Comparison of ENCODE assay signal across 8 cellular contexts in genomic region chr12:130870442-130871285, GRCh38. TPM values are rescaled to one million over a fixed set of nuclear protein-coding genes. Genes with fewer than 3 reads are reported as not detected.
DNase-seq lines count a peak whose midpoint lies in the region; ATAC-seq and TF ChIP-seq lines count a peak whose summit lies in the region.

No MANE protein-coding gene starts in this region.

- no peaks in the 10 kb centered on the region for H3K9me3 Mint-ChIP-seq in activated naive CD8-positive, alpha-beta T cell treated with anti-CD3 and anti-CD28 coated beads, Interleukin-2, amount 50 U/mL, for 24 hours
- H3K9me3 Mint-ChIP-seq in type B pancreatic cell, result no peaks in the 10 kb centered on the region

- intact Hi-C loops in heart left ventricle (cut with DNase I), result loop anchor here in 3 of 10 donors (2.0 to 5.0 kb wide), 3 partner anchors 24 to 33 kb away; partner anchors contain the start of gene STX2 (in 2 of the 3)
- intact Hi-C loops in posterior vena cava (cut with DNase I), result no loop called here

- peak overlapping the region; percentile 84 for H3K9ac ChIP-seq in SU-DHL-6 (ENCODE audit: low read length)

- H3K4me1 Mint-ChIP-seq in activated naive CD8-positive, alpha-beta T cell treated with anti-CD3 and anti-CD28 coated beads, Interleukin-2, amount 50 U/mL, for 24 hours, result peaks cover 62% of the 10 kb centered on the region
- peaks cover 20% of the 10 kb centered on the region for H3K4me1 Mint-ChIP-seq in type B pancreatic cell (ENCODE audit: unreplicated experiment)

- peak overlapping the region; percentile 96 for H2AFZ ChIP-seq in SU-DHL-6 (ENCODE audit: low read depth, low read length, severe bottlenecking)

- peaks cover 30% of the 10 kb centered on the region for H3K79me2 ChIP-seq in SU-DHL-6 (ENCODE audit: insufficient read depth, low read length)

- H3K36me3 ChIP-seq in SU-DHL-6 (ENCODE audit: low read length) (peaks cover 30% of the 10 kb centered on the region), heart left ventricle (peaks cover 0 to 32% (median 27%) of the 10 kb centered on the region in 9 donors)

- H4K20me1 ChIP-seq in SU-DHL-6 (ENCODE audit: low read depth, low read length), result peaks cover 21% of the 10 kb centered on the region

- peaks cover 47% of the 10 kb centered on the region for H3F3A ChIP-seq in SU-DHL-6 (ENCODE audit: insufficient read depth)

- no peaks in the 10 kb centered on the region for H3K27me3 ChIP-seq in SU-DHL-6 (ENCODE audit: low read length)
- no peaks in the 10 kb centered on the region for H3K27me3 ChIP-seq in heart left ventricle

- no peaks in the 10 kb centered on the region for H3K9me2 ChIP-seq in SU-DHL-6 (replicated peaks; ENCODE audit: insufficient read depth, low read length)

- TF ChIP-seq CTCF in SU-DHL-6 (IDR thresholded peaks at IDR 0.05; ENCODE audit: insufficient read depth, low read length, poor library complexity, severe bottlenecking) (peak; percentile 60), heart left ventricle (IDR thresholded peaks at IDR 0.05) (peak in 11 of 12 donors; percentile 16 to 55 (median 34)), type B pancreatic cell (conservative IDR thresholded peaks at IDR 0.05) (peak; percentile 69)

- ATAC-seq in GM19438 (IDR thresholded peaks at IDR 0.05; ENCODE audit: low read depth, unreplicated experiment) (peak; percentile 58), HG03571 (IDR thresholded peaks at IDR 0.05; ENCODE audit: unreplicated experiment) (peak; percentile 54), heart left ventricle (peak; percentile 13 to 70 (median 48))
- peak; percentile 81 for ATAC-seq in activated naive CD8-positive, alpha-beta T cell treated with anti-CD3 and anti-CD28 coated beads, Interleukin-2, amount 50 U/mL, for 24 hours

- peak overlapping the region; percentile 82 for H3K4me2 ChIP-seq in SU-DHL-6 (ENCODE audit: low read depth, low read length, poor library complexity, severe bottlenecking)

- peak overlapping the region; percentile 90 for H3K27ac ChIP-seq in SU-DHL-6 (ENCODE audit: low read depth, low read length)
- peak overlapping the region in 11 of 12 donors; percentile 77 to 94 (median 88) for H3K27ac ChIP-seq in heart left ventricle

- H3K4me3 ChIP-seq in SU-DHL-6 (ENCODE audit: insufficient read depth, low read length, poor library complexity, severe bottlenecking) (peak overlapping the region; percentile 63), heart left ventricle (peak overlapping the region in 10 of 12 donors; percentile 27 to 94 (median 74))

- H3K4me3 Mint-ChIP-seq in activated naive CD8-positive, alpha-beta T cell treated with anti-CD3 and anti-CD28 coated beads, Interleukin-2, amount 50 U/mL, for 24 hours, result peak overlapping the region; percentile 86
- H3K4me3 Mint-ChIP-seq in type B pancreatic cell, result peak overlapping the region; percentile 84

- no peaks in the 10 kb centered on the region for H3K27me3 Mint-ChIP-seq in activated naive CD8-positive, alpha-beta T cell treated with anti-CD3 and anti-CD28 coated beads, Interleukin-2, amount 50 U/mL, for 24 hours
- H3K27me3 Mint-ChIP-seq in type B pancreatic cell, result no peaks in the 10 kb centered on the region

- no peaks in the 10 kb centered on the region for H3K9me3 ChIP-seq in SU-DHL-6 (ENCODE audit: insufficient read depth, low read length)
- H3K9me3 ChIP-seq in heart left ventricle, result peaks cover 0 to 11% (median 0%) of the 10 kb centered on the region in 12 donors

- H3K27ac Mint-ChIP-seq in activated naive CD8-positive, alpha-beta T cell treated with anti-CD3 and anti-CD28 coated beads, Interleukin-2, amount 50 U/mL, for 24 hours, result peak overlapping the region; percentile 97
- peak overlapping the region; percentile 92 for H3K27ac Mint-ChIP-seq in type B pancreatic cell

- H3K4me1 ChIP-seq in heart left ventricle, result peaks cover 2 to 32% (median 20%) of the 10 kb centered on the region in 12 donors

- in situ Hi-C loops in Caki2 (cut with HindIII; ENCODE audit: low pct_unique_long_range_greater_than_20kb, low sequenced_read_pairs), result no loop called here

- peak; percentile 36 for DNase-seq in Caki2 (ENCODE audit: low read depth)
- peak; percentile 73 for DNase-seq in activated naive CD8-positive, alpha-beta T cell treated with anti-CD3 and anti-CD28 coated beads, Interleukin-2, amount 50 U/mL, for 24 hours
- peak; percentile 42 to 84 (median 71) for DNase-seq in heart left ventricle
- peak; percentile 93 for DNase-seq in posterior vena cava (ENCODE audit: low spot score)
- DNase-seq in type B pancreatic cell (ENCODE audit: extremely low spot score, unreplicated experiment), result no peak

- H3K36me3 Mint-ChIP-seq in activated naive CD8-positive, alpha-beta T cell treated with anti-CD3 and anti-CD28 coated beads, Interleukin-2, amount 50 U/mL, for 24 hours (ENCODE audit: low read depth), result peaks cover 34% of the 10 kb centered on the region
- H3K36me3 Mint-ChIP-seq in type B pancreatic cell, result peaks cover 26% of the 10 kb centered on the region

- WGBS in heart left ventricle, 4 donors, result 46 to 61% (median 49%) methylated on average over 29 to 31 of the region's 31 CpGs

- no peak for TF ChIP-seq POLR2A in heart left ventricle (IDR thresholded peaks at IDR 0.05)

RNA-seq across cellular contexts. Expression of gene RAN, which starts 1.2 kb away (rescaled TPM):
- total RNA-seq in Caki2 (2014; rRNA removed; shearing (Covaris generic); ENCODE audit: low replicate concordance), result 870 and 896 TPM in 2 replicates
- 100 to 1,000 TPM; 109 to 413 (median 303) TPM for total RNA-seq in heart left ventricle
- 100 to 1,000 TPM in 1 of 2 donors, 10 to 100 TPM in 1; 85.6 to 646 TPM for polyA plus RNA-seq in heart left ventricle
- total RNA-seq in posterior vena cava, result 100 to 1,000 TPM; 288 to 326 TPM
- 699 and 984 TPM in 2 replicates for total RNA-seq in type B pancreatic cell (ENCODE audit: low replicate concordance)

RNA-seq across cellular contexts. Expression of gene STX2, which starts 31.6 kb away (rescaled TPM):
- total RNA-seq in Caki2 (2014; rRNA removed; shearing (Covaris generic); ENCODE audit: low replicate concordance), result 26.6 and 30.8 TPM in 2 replicates
- total RNA-seq in heart left ventricle (10 to 100 TPM in 8 of 9 donors, 1 to 10 TPM in 1; 8.3 to 21.8 (median 11.1) TPM), posterior vena cava (10 to 100 TPM; 29.2 to 39.8 TPM), type B pancreatic cell (ENCODE audit: low replicate concordance) (8.2 and 17.3 TPM in 2 replicates)
- 10 to 100 TPM in 1 of 2 donors, 1 to 10 TPM in 1; 6.2 to 14.3 TPM for polyA plus RNA-seq in heart left ventricle
